In genomic region chr11:69732910-69733309, GRCh38 we compare ENCODE assay signal across 1 cellular context.
TF ChIP-seq lines count a peak whose summit lies in the region.

No MANE protein-coding gene starts in this region.

TF ChIP-seq in IMR-90, 13 proteins besides CTCF, POLR2A, EP300 and RAD21 (continued from another document):
- TF ChIP-seq BHLHE40 (IDR thresholded peaks at IDR 0.05; ENCODE audit: low read depth, low read length) (no peak), SMC3 (IDR thresholded peaks at IDR 0.05; ENCODE audit: low read depth, low read length) (no peak), MAZ (IDR thresholded peaks at IDR 0.05; ENCODE audit: borderline replicate concordance, low read depth, low read length) (no peak), CEBPB (IDR thresholded peaks at IDR 0.05; ENCODE audit: low read depth, low read length) (no peak), MAFK (IDR thresholded peaks at IDR 0.05; ENCODE audit: low read depth, low read length) (no peak), FOS (IDR thresholded peaks at IDR 0.05; ENCODE audit: low read depth, low read length) (no peak), ELK1 (IDR thresholded peaks at IDR 0.05; ENCODE audit: borderline replicate concordance, low read depth, low read length) (no peak), RCOR1 (IDR thresholded peaks at IDR 0.05; ENCODE audit: insufficient replicate concordance, low read length) (no peak), NFE2L2 (IDR thresholded peaks at IDR 0.05; ENCODE audit: low read depth, low read length) (no peak), RFX5 (IDR thresholded peaks at IDR 0.05; ENCODE audit: low read depth, low read length) (no peak)
